Comparison of ENCODE assay signal across 2 cellular contexts in genomic region chr3:139302801-139303113, GRCh38.
TF ChIP-seq lines count a peak whose summit lies in the region.

No MANE protein-coding gene starts in this region.

TF ChIP-seq in A549, 52 proteins besides CTCF, POLR2A, EP300 and RAD21:
- TF ChIP-seq ZFP36 (IDR thresholded peaks at IDR 0.05; ENCODE audit: borderline replicate concordance, partially characterized antibody): no peak
- TF ChIP-seq BCL3 (IDR thresholded peaks at IDR 0.05): no peak
- no peak for TF ChIP-seq RNF2 (IDR thresholded peaks at IDR 0.05; ENCODE audit: borderline replicate concordance, low read depth)
- TF ChIP-seq HOXB13 (CRISPR knock-in tag; IDR thresholded peaks at IDR 0.05; ENCODE audit: low read depth): no peak
- no peak for TF ChIP-seq MAX (IDR thresholded peaks at IDR 0.05)
- TF ChIP-seq PBX3 (IDR thresholded peaks at IDR 0.05): no peak
- TF ChIP-seq PHF8 (IDR thresholded peaks at IDR 0.05; ENCODE audit: borderline replicate concordance, low read depth): no peak
- no peak for TF ChIP-seq CEBPB (IDR thresholded peaks at IDR 0.05)
- TF ChIP-seq CBX2 (IDR thresholded peaks at IDR 0.05; ENCODE audit: borderline replicate concordance, low read depth): no peak
- TF ChIP-seq GATA3 (IDR thresholded peaks at IDR 0.05; ENCODE audit: borderline replicate concordance): no peak
- no peak for TF ChIP-seq TP53 (CRISPR knock-in tag; IDR thresholded peaks at IDR 0.05)
- TF ChIP-seq TFCP2L1 (CRISPR knock-in tag; IDR thresholded peaks at IDR 0.05): no peak
- TF ChIP-seq FOXS1 (CRISPR knock-in tag; IDR thresholded peaks at IDR 0.05): no peak
- TF ChIP-seq HOXB5 (CRISPR knock-in tag; IDR thresholded peaks at IDR 0.05): no peak
- no peak for TF ChIP-seq USF2 (IDR thresholded peaks at IDR 0.05)
- TF ChIP-seq NR3C1 (IDR thresholded peaks at IDR 0.05): no peak
- TF ChIP-seq HOXA7 (CRISPR knock-in tag; IDR thresholded peaks at IDR 0.05): no peak
- TF ChIP-seq MAZ (IDR thresholded peaks at IDR 0.05; ENCODE audit: borderline replicate concordance, low read depth, low read length): no peak
- no peak for TF ChIP-seq ELK1 (IDR thresholded peaks at IDR 0.05; ENCODE audit: low read depth, low read length)

TF ChIP-seq in HCT116, 20 proteins besides CTCF, POLR2A, EP300 and RAD21:
- TF ChIP-seq SIN3A (IDR thresholded peaks at IDR 0.05; ENCODE audit: low read depth): no peak
- no peak for TF ChIP-seq FOSL1 (IDR thresholded peaks at IDR 0.05; ENCODE audit: low read depth)
- no peak for TF ChIP-seq ELF1 (IDR thresholded peaks at IDR 0.05; ENCODE audit: borderline replicate concordance, low read depth)
- TF ChIP-seq CEBPB (IDR thresholded peaks at IDR 0.05; ENCODE audit: low read depth): no peak
- no peak for TF ChIP-seq CBX3 (IDR thresholded peaks at IDR 0.05; ENCODE audit: low read depth)
- TF ChIP-seq JUND (IDR thresholded peaks at IDR 0.05): no peak
- TF ChIP-seq TCF7L2 (IDR thresholded peaks at IDR 0.05; ENCODE audit: borderline replicate concordance, extremely low read depth, insufficient read depth, insufficient read length): no peak
- no peak for TF ChIP-seq ZNF274 (IDR thresholded peaks at IDR 0.05; ENCODE audit: low read depth, low read length)
